ENCODE assay signal across 7 cellular contexts in genomic region chr11:117817213-117818035, GRCh38. TPM values are rescaled to one million over a fixed set of nuclear protein-coding genes. Genes with fewer than 3 reads are reported as not detected.
DNase-seq lines count a peak whose midpoint lies in the region; ATAC-seq and TF ChIP-seq lines count a peak whose summit lies in the region.

No MANE protein-coding gene starts in this region.

- H3K9me3 Mint-ChIP-seq in natural killer cell treated with Interleukin-12 subunit alpha and Interleukin-12 subunit beta and Interleukin-15 and Interleukin-18, amount 100 ng/mL, for 72 hours = no peaks in the 10 kb centered on the region

- POLR2A ChIA-PET in PC-3 (lab: Charles Lee; ENCODE audit: unreplicated experiment) = no interaction called here

- BruUV-seq in PC-3 (replicated peaks; lab: Mats Ljungman, UMichigan) = no TSS peak

- TF ChIP-seq CTCF in PC-3 (conservative IDR thresholded peaks at IDR 0.05; ENCODE audit: low read depth, low read length) (peak; percentile 99), fibroblast of lung (conservative IDR thresholded peaks at IDR 0.05 in 1 of 2, IDR thresholded peaks at IDR 0.05 in 1 of 2; ENCODE audit: low read depth in 1 of 2, low read length in 2 of 2) (peak; percentile 99 to 100)

- peak overlapping the region; percentile 70 to 95 for H3K27ac Mint-ChIP-seq in natural killer cell treated with Interleukin-12 subunit alpha and Interleukin-12 subunit beta and Interleukin-15 and Interleukin-18, amount 100 ng/mL, for 72 hours

- H3K4me1 ChIP-seq in PC-3 (ENCODE audit: insufficient read depth, low read length) (peaks cover 14% of the 10 kb centered on the region), fibroblast of lung (ENCODE audit: control insufficient read depth, extremely low read depth, insufficient read depth, low read length) (no peaks in the 10 kb centered on the region)

- H3K27me3 ChIP-seq in PC-3 (ENCODE audit: low read length) (peaks cover 11% of the 10 kb centered on the region; the same call in 1 of the 2 replicates), fibroblast of lung (ENCODE audit: control insufficient read depth, insufficient read depth, low read length) (no peaks in the 10 kb centered on the region)

- no peaks in the 10 kb centered on the region for H3K9me2 ChIP-seq in PC-3 (replicated peaks; ENCODE audit: low read length)

- H3K36me3 Mint-ChIP-seq in natural killer cell treated with Interleukin-12 subunit alpha and Interleukin-12 subunit beta and Interleukin-15 and Interleukin-18, amount 100 ng/mL, for 72 hours = no peaks in the 10 kb centered on the region

- no peak overlapping the region for H3K9ac ChIP-seq in PC-3 (ENCODE audit: low read length)
- H3K9ac ChIP-seq in fibroblast of lung (ENCODE audit: insufficient read depth, low read length) = no peak overlapping the region

- no peaks in the 10 kb centered on the region for H3K36me3 ChIP-seq in PC-3 (ENCODE audit: low read depth, low read length)
- H3K36me3 ChIP-seq in fibroblast of lung (ENCODE audit: control insufficient read depth, insufficient read depth, low read length) = no peaks in the 10 kb centered on the region

- peak overlapping the region; percentile 82 for H3K4me3 Mint-ChIP-seq in natural killer cell treated with Interleukin-12 subunit alpha and Interleukin-12 subunit beta and Interleukin-15 and Interleukin-18, amount 100 ng/mL, for 72 hours

- peak; percentile 64 for DNase-seq in HuH-7.5 (ENCODE audit: low spot score)
- DNase-seq in PC-3 = peak; percentile 89
- peak; percentile 95 to 97 for DNase-seq in activated T-cell treated with anti-CD3 and anti-CD28 coated beads, Interleukin-2, amount 50 U/mL, for 48 hours
- peak; percentile 55 to 78 for DNase-seq in fibroblast of lung (ENCODE audit: low read depth in 2 of 2)
- DNase-seq in natural killer cell treated with Interleukin-12 subunit alpha and Interleukin-12 subunit beta and Interleukin-15 and Interleukin-18, amount 100 ng/mL, for 72 hours (ENCODE audit: low spot score) = peak; percentile 93
- DNase-seq in stimulated activated naive CD4-positive, alpha-beta T cell treated with Interleukin-2 at 50 U/mL for 16 hours (lab: John Stamatoyannopoulos, UW) = peak; percentile 82

- ATAC-seq in GM18498 (IDR thresholded peaks at IDR 0.05; ENCODE audit: unreplicated experiment) (peak; percentile 21), PC-3 (peak; percentile 68)
- ATAC-seq in natural killer cell treated with Interleukin-12 subunit alpha and Interleukin-12 subunit beta and Interleukin-15 and Interleukin-18, amount 100 ng/mL, for 72 hours = peak; percentile 61 to 66

- no peaks in the 10 kb centered on the region for H3F3A ChIP-seq in PC-3 (ENCODE audit: low read length, unreplicated experiment)

- intact Hi-C loops in PC-3 (cut with micrococcal nuclease) = loop anchor here (5.0 kb wide), 2 partner anchors 390 to 580 kb away; no protein-coding TSS in a partner anchor

- peak overlapping the region; percentile 57 for H2AFZ ChIP-seq in PC-3 (ENCODE audit: low read length)
- H2AFZ ChIP-seq in fibroblast of lung (ENCODE audit: low read length) = peak overlapping the region; percentile 45

- H3K9me3 ChIP-seq in PC-3 (ENCODE audit: low read length) (no peaks in the 10 kb centered on the region), fibroblast of lung (ENCODE audit: control insufficient read depth, insufficient read depth, low read depth, low read length) (no peaks in the 10 kb centered on the region)

- H3K4me3 ChIP-seq in PC-3 (ENCODE audit: low read length) (no peak overlapping the region), fibroblast of lung (replicated peaks in 1 of 4; ENCODE audit: control extremely low read depth in 1 of 4, insufficient read depth in 1 of 4, low read depth in 3 of 4, low read length in 4 of 4) (peak overlapping the region in 1 of 4 experiments; percentile 20)

- H3K27ac ChIP-seq in PC-3 (ENCODE audit: low read length) (no peak overlapping the region), fibroblast of lung (ENCODE audit: insufficient read depth, low read length) (no peak overlapping the region)

- H4K20me1 ChIP-seq in PC-3 (ENCODE audit: low read length) (no peaks in the 10 kb centered on the region), fibroblast of lung (ENCODE audit: control insufficient read depth, extremely low read depth, insufficient read depth, low read length) (no peaks in the 10 kb centered on the region)

- peak overlapping the region; percentile 32 for H3K4me2 ChIP-seq in PC-3 (ENCODE audit: low read length)
- H3K4me2 ChIP-seq in fibroblast of lung (ENCODE audit: extremely low read depth, insufficient read depth, low read length) = no peak overlapping the region

- H3K79me2 ChIP-seq in PC-3 (ENCODE audit: low read length) = no peaks in the 10 kb centered on the region
- no peaks in the 10 kb centered on the region for H3K79me2 ChIP-seq in fibroblast of lung (ENCODE audit: control insufficient read depth, insufficient read depth, low read length)

- H3K27me3 Mint-ChIP-seq in natural killer cell treated with Interleukin-12 subunit alpha and Interleukin-12 subunit beta and Interleukin-15 and Interleukin-18, amount 100 ng/mL, for 72 hours = peaks cover 3 to 5% of the 10 kb centered on the region in 2 donors

- H3K4me1 Mint-ChIP-seq in natural killer cell treated with Interleukin-12 subunit alpha and Interleukin-12 subunit beta and Interleukin-15 and Interleukin-18, amount 100 ng/mL, for 72 hours (ENCODE audit: low read depth in 2 of 2) = peaks cover 66 to 67% of the 10 kb centered on the region in 2 donors

- CTCF ChIA-PET in PC-3 (lab: Charles Lee) = interaction anchor here (0.8 to 2.0 kb wide), 3 partner anchors 8 to 391 kb away, joined by 6 to 13 read pairs (median 10); no protein-coding TSS in a partner anchor

RNA-seq across cellular contexts. Expression of gene FXYD2, which starts 7.1 kb away (rescaled TPM):
- total RNA-seq in PC-3 (2014; rRNA removed) (not detected in 2 replicates), fibroblast of lung (0.33 and 0.51 TPM in 2 replicates)
- 0.18 and 0.40 TPM in 2 replicates for polyA plus RNA-seq in fibroblast of lung
- polyA plus RNA-seq in fibroblast of lung (2012) = 1.2 TPM in 1 of 2 replicates, not detected in the other
- not detected in 2 replicates for polyA minus RNA-seq in fibroblast of lung (ENCODE audit: low replicate concordance)
- total RNA-seq in natural killer cell treated with Interleukin-12 subunit alpha and Interleukin-12 subunit beta and Interleukin-15 and Interleukin-18, amount 100 ng/mL, for 72 hours = 1 to 10 TPM in 1 of 2 donors, under 1 TPM in 1; 0.14 to 1.5 TPM

RNA-seq across cellular contexts. Expression of gene DSCAML1, which starts 20.4 kb away (rescaled TPM):
- not detected in 2 replicates for total RNA-seq in PC-3 (2014; rRNA removed)
- total RNA-seq in fibroblast of lung = 0.26 TPM in 1 of 2 replicates, not detected in the other
- polyA plus RNA-seq in fibroblast of lung = not detected in 2 replicates
- not detected in 2 replicates for polyA plus RNA-seq in fibroblast of lung (2012)
- not detected in 2 replicates for polyA minus RNA-seq in fibroblast of lung (ENCODE audit: low replicate concordance)
- total RNA-seq in natural killer cell treated with Interleukin-12 subunit alpha and Interleukin-12 subunit beta and Interleukin-15 and Interleukin-18, amount 100 ng/mL, for 72 hours = under 1 TPM in 1 of 2 donors, not detected in 1; 0.08 TPM

RNA-seq across cellular contexts. Expression of gene FXYD6, which starts 59.0 kb away (rescaled TPM):
- total RNA-seq in PC-3 (2014; rRNA removed) (not detected in 2 replicates), fibroblast of lung (5.1 and 8.0 TPM in 2 replicates)
- 0.43 and 11.5 TPM in 2 replicates for polyA plus RNA-seq in fibroblast of lung
- polyA plus RNA-seq in fibroblast of lung (2012) = 0.21 and 7.2 TPM in 2 replicates
- 11.4 TPM in 1 of 2 replicates, not detected in the other for polyA minus RNA-seq in fibroblast of lung (ENCODE audit: low replicate concordance)
- total RNA-seq in natural killer cell treated with Interleukin-12 subunit alpha and Interleukin-12 subunit beta and Interleukin-15 and Interleukin-18, amount 100 ng/mL, for 72 hours = not detected
